ENCODE assay signal across 8 cellular contexts in genomic region chr2:216519154-216519762, GRCh38. TPM values are rescaled to one million over a fixed set of nuclear protein-coding genes. Genes with fewer than 3 reads are reported as not detected.
DNase-seq lines count a peak whose midpoint lies in the region; ATAC-seq and TF ChIP-seq lines count a peak whose summit lies in the region.

No MANE protein-coding gene starts in this region.

- DNase-seq in GM04504 (ENCODE audit: low read depth) = peak; percentile 60
- DNase-seq in NCI-H187 treated with DMSO at 0.1 percent for 48 hours (lab: John Stamatoyannopoulos, UW) = peak; percentile 24
- peak; percentile 14 for DNase-seq in T follicular helper cell (ENCODE audit: low read depth)
- DNase-seq in cerebellum (ENCODE audit: low spot score) = peak; percentile 69
- peak; percentile 53 to 74 for DNase-seq in left colon
- DNase-seq in stimulated activated effector memory CD8-positive, alpha-beta T cell treated with anti-CD3 and anti-CD28 coated beads, Interleukin-12 subunit alpha, Interleukin-12 subunit beta, amount 100 ng/mL, for 72 hours (ENCODE audit: low spot score in 2 of 2) = peak; percentile 17 to 65

- H3K27ac Mint-ChIP-seq in stimulated activated effector memory CD8-positive, alpha-beta T cell treated with anti-CD3 and anti-CD28 coated beads, Interleukin-12 subunit alpha, Interleukin-12 subunit beta, amount 100 ng/mL, for 72 hours = no peak overlapping the region

- ATAC-seq in left colon = peak; percentile 92
- peak; percentile 77 for ATAC-seq in stimulated activated effector memory CD8-positive, alpha-beta T cell treated with anti-CD3 and anti-CD28 coated beads, Interleukin-12 subunit alpha, Interleukin-12 subunit beta, amount 100 ng/mL, for 72 hours
- no peak for ATAC-seq in HG03045 (IDR thresholded peaks at IDR 0.05; ENCODE audit: unreplicated experiment)

- POLR2A ChIA-PET in HEK293 (lab: Yijun Ruan, JAX) = interaction anchor here (0.6 kb wide), 1 partner anchor 13 kb away, joined by 7 read pairs; no protein-coding TSS in a partner anchor

- H3K27ac ChIP-seq in HEK293 (ENCODE audit: extremely low read depth, low read depth, low read length) = no peak overlapping the region

- no peaks in the 10 kb centered on the region for H3K9me3 ChIP-seq in HEK293 (ENCODE audit: control insufficient read depth, insufficient read depth, low read depth, low read length)

- H3K9me3 Mint-ChIP-seq in stimulated activated effector memory CD8-positive, alpha-beta T cell treated with anti-CD3 and anti-CD28 coated beads, Interleukin-12 subunit alpha, Interleukin-12 subunit beta, amount 100 ng/mL, for 72 hours = no peaks in the 10 kb centered on the region

- peak; percentile 56; the same call in 1 of the 2 replicates for TF ChIP-seq CTCF in HEK293 (tag by site-specific recombination; IDR thresholded peaks at IDR 0.05)

- peaks cover 0 to 10% of the 10 kb centered on the region in 2 experiments; a peak in 2 of 3 replicates for H3K36me3 ChIP-seq in HEK293 (ENCODE audit: control insufficient read depth in 2 of 2, insufficient read depth in 1 of 2, low read length in 2 of 2)

- H3K4me3 ChIP-seq in HEK293 (ENCODE audit: low read depth, low read length) = no peak overlapping the region

- H3K4me1 Mint-ChIP-seq in stimulated activated effector memory CD8-positive, alpha-beta T cell treated with anti-CD3 and anti-CD28 coated beads, Interleukin-12 subunit alpha, Interleukin-12 subunit beta, amount 100 ng/mL, for 72 hours = no peaks in the 10 kb centered on the region

- H3K36me3 Mint-ChIP-seq in stimulated activated effector memory CD8-positive, alpha-beta T cell treated with anti-CD3 and anti-CD28 coated beads, Interleukin-12 subunit alpha, Interleukin-12 subunit beta, amount 100 ng/mL, for 72 hours = no peaks in the 10 kb centered on the region

- H3K4me1 ChIP-seq in HEK293 (ENCODE audit: control insufficient read depth, insufficient read depth, low read length) = no peaks in the 10 kb centered on the region

- CTCF ChIA-PET in HEK293 (lab: Yijun Ruan, JAX) = interaction anchor here (0.6 to 13.1 kb wide), 42 partner anchors 9 to 1188 kb away, joined by 3 to 376 read pairs (median 4); partner anchors contain the start of genes IGFBP2 and IGFBP5

- intact Hi-C loops in left colon (cut with DNase I, micrococcal nuclease) = no loop called here

- H3K4me3 Mint-ChIP-seq in stimulated activated effector memory CD8-positive, alpha-beta T cell treated with anti-CD3 and anti-CD28 coated beads, Interleukin-12 subunit alpha, Interleukin-12 subunit beta, amount 100 ng/mL, for 72 hours = no peak overlapping the region

TF ChIP-seq in HEK293, 187 proteins besides CTCF, POLR2A, EP300 and RAD21:
- no peak for TF ChIP-seq WT1 (tag by site-specific recombination; IDR thresholded peaks at IDR 0.05)
- TF ChIP-seq ZNF2 (tag by site-specific recombination; IDR thresholded peaks at IDR 0.05) = no peak
- TF ChIP-seq ZNF654 (tag by site-specific recombination; IDR thresholded peaks at IDR 0.05; ENCODE audit: low read depth) = peak; percentile 40
- TF ChIP-seq SP7 (tag by site-specific recombination; IDR thresholded peaks at IDR 0.05) = no peak
- no peak for TF ChIP-seq ZNF623 (tag by site-specific recombination; IDR thresholded peaks at IDR 0.05)
- no peak for TF ChIP-seq HOXC10 (CRISPR knock-in tag; IDR thresholded peaks at IDR 0.05)
- TF ChIP-seq ZNF239 (tag by site-specific recombination; IDR thresholded peaks at IDR 0.05) = no peak
- no peak for TF ChIP-seq ZNF501 (tag by site-specific recombination; IDR thresholded peaks at IDR 0.05)

RNA-seq across cellular contexts. Expression of gene RPL37A, which starts 20.6 kb away (rescaled TPM):
- total RNA-seq in cerebellum (1,512 TPM), left colon (1,000 to 10,000 TPM; 1,768 to 1,865 TPM)

Comparison
In these comparisons a context has a peak if more than half of its experiments do, and no peak if none do; other contexts are left out.
1. DNase-seq: peak in every context shown above with its lines; median percentile 69 in cerebellum; 64 in left colon; 60 in GM04504; 41 in stimulated activated effector memory CD8-positive, alpha-beta T cell treated with anti-CD3 and anti-CD28 coated beads, Interleukin-12 subunit alpha, Interleukin-12 subunit beta, amount 100 ng/mL, for 72 hours; 24 in NCI-H187 treated with DMSO at 0.1 percent for 48 hours; 14 in T follicular helper cell.